In genomic region chr11:44427432-44427831, GRCh38 we compare ENCODE assay signal across 10 cellular contexts.
DNase-seq lines count a peak whose midpoint lies in the region; ATAC-seq and TF ChIP-seq lines count a peak whose summit lies in the region.
"Had no signal": no experiment of that assay in that cellular context is flagged by ENCODE, and none has a peak within 500 bp of the region (broad histone marks: within the 10 kb centered on the region; RNA-seq: fewer than 3 reads in every experiment).

No MANE protein-coding gene starts in this region.

- no peak for ATAC-seq in GM18498 (IDR thresholded peaks at IDR 0.05; ENCODE audit: unreplicated experiment)
- ATAC-seq in esophagus mucosa: no peak
- no peak for ATAC-seq in GM21447 (IDR thresholded peaks at IDR 0.05; ENCODE audit: unreplicated experiment)
- ATAC-seq: Right ventricle myocardium inferior had no signal

- DNase-seq in ACHN (peak; percentile 17), COLO668 (lab: John Stamatoyannopoulos, UW; ENCODE audit: unreplicated experiment) (peak; percentile 29), NB4 (ENCODE audit: low read depth) (peak; percentile 52), endothelial cell (ENCODE audit: low spot score) (no peak), mesothelial cell of epicardium (ENCODE audit: low spot score in 2 of 2, unreplicated experiment in 2 of 2) (no peak)
- DNase-seq: activated gamma-delta T cell had no signal

- H3K36me3 Mint-ChIP-seq in endothelial cell (ENCODE audit: low read depth, unreplicated experiment): no peaks in the 10 kb centered on the region
- H3K36me3 Mint-ChIP-seq in mesothelial cell of epicardium: no peaks in the 10 kb centered on the region

- no peak overlapping the region for H3K27ac Mint-ChIP-seq in endothelial cell (ENCODE audit: unreplicated experiment)
- H3K27ac Mint-ChIP-seq in mesothelial cell of epicardium: no peak overlapping the region

- in situ Hi-C loops in ACHN (cut with HindIII; ENCODE audit: low pct_ligation_motif_present, low pct_unique_long_range_greater_than_20kb, low sequenced_read_pairs): no loop called here

- H3K27me3 Mint-ChIP-seq in endothelial cell (ENCODE audit: unreplicated experiment): no peaks in the 10 kb centered on the region
- H3K27me3 Mint-ChIP-seq in mesothelial cell of epicardium (ENCODE audit: low read depth): peaks cover 58% of the 10 kb centered on the region

- peak overlapping the region; percentile 39 for H3K4me3 Mint-ChIP-seq in endothelial cell (ENCODE audit: unreplicated experiment)
- H3K4me3 Mint-ChIP-seq in mesothelial cell of epicardium: no peak overlapping the region

- no peak overlapping the region for H3K4me3 ChIP-seq in NB4 (ENCODE audit: low read depth, low read length)

- no peak for TF ChIP-seq POLR2A in NB4 (IDR thresholded peaks at IDR 0.05; ENCODE audit: extremely low read depth, insufficient read length)

- TF ChIP-seq CTCF in NB4 (IDR thresholded peaks at IDR 0.05; ENCODE audit: low read depth, low read length) (peak; percentile 72), endothelial cell (IDR thresholded peaks at IDR 0.05; ENCODE audit: unreplicated experiment) (no peak), mesothelial cell of epicardium (IDR thresholded peaks at IDR 0.05; ENCODE audit: unreplicated experiment) (no peak)

- H3K9me3 Mint-ChIP-seq in endothelial cell (ENCODE audit: unreplicated experiment): no peaks in the 10 kb centered on the region
- H3K9me3 Mint-ChIP-seq in mesothelial cell of epicardium: no peaks in the 10 kb centered on the region

- H3K4me1 Mint-ChIP-seq in endothelial cell (ENCODE audit: unreplicated experiment): peaks cover 14% of the 10 kb centered on the region
- no peaks in the 10 kb centered on the region for H3K4me1 Mint-ChIP-seq in mesothelial cell of epicardium

Comparison
In these comparisons a context has a peak if more than half of its experiments do, and no peak if none do; other contexts are left out.
1. DNase-seq: peak in ACHN (single experiment), COLO668 (single experiment) and NB4 (single experiment); none in endothelial cell (single experiment) and mesothelial cell of epicardium (0 of 2).